8 cellular contexts compared by ENCODE assay signal in the genomic region with DNA sequence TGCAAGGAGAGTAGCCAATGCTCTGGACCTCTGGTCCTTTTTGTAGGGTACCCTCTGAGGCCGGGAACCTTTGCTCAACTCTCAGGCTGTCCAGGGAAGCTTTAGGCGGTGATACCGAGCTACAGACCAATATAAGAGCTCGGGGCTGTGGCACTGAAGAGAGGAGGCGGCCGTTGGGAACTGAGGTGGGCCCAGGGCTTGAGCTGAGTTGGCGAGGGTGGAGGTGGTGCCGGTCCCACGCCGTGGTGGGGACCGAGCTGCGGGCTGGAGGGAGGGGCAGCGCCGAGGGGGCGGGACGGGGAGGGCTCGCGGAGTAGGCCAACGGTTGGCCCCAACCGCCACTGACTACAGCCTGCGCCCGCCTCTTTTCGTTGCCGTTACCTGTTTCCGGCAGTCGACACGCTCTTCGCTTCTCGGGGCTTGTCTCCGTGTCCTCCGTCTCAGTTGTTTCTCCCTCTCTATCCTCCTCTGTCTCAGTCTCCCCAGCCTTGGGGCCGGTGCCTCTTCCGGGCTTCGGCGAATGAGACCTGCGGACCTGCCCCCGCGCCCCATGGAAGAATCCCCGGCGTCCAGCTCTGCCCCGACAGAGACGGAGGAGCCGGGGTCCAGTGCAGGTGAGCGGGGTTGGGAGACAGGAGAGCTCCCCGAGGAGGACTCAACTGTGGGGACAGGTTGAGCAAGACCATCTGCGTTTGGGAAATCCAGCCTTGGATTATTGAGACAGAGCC. TPM values are rescaled to one million over a fixed set of nuclear protein-coding genes. Genes with fewer than 3 reads are reported as not detected.
DNase-seq lines count a peak whose midpoint lies in the region; ATAC-seq and TF ChIP-seq lines count a peak whose summit lies in the region.

A gene with protein sequence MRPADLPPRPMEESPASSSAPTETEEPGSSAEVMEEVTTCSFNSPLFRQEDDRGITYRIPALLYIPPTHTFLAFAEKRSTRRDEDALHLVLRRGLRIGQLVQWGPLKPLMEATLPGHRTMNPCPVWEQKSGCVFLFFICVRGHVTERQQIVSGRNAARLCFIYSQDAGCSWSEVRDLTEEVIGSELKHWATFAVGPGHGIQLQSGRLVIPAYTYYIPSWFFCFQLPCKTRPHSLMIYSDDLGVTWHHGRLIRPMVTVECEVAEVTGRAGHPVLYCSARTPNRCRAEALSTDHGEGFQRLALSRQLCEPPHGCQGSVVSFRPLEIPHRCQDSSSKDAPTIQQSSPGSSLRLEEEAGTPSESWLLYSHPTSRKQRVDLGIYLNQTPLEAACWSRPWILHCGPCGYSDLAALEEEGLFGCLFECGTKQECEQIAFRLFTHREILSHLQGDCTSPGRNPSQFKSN (plus strand): TSS at position 393 of the 728 bp plus-strand sequence. CDS start 128 bp downstream, at position 521.

- intact Hi-C loops in heart right ventricle (cut with DNase I) (no loop called here), posterior vena cava (cut with DNase I) (no loop called here), upper lobe of right lung (cut with DNase I) (no loop called here)

- WGBS in heart right ventricle, 2 donors, result 0 to 1% methylated on average over 46 of the region's 46 CpGs

- H3K27ac ChIP-seq in heart right ventricle, result peak within 1 kb of the TSS in 9 of 10 donors; percentile 28 to 89 (median 73)
- peak within 1 kb of the TSS; percentile 78 for H3K27ac ChIP-seq in upper lobe of right lung

- H3K4me1 ChIP-seq in heart right ventricle (peaks cover 0 to 35% (median 17%) of the 10 kb centered on the region in 9 donors), upper lobe of right lung (peaks cover 6% of the 10 kb centered on the region)

- H3K9me3 ChIP-seq in heart right ventricle (no peaks in the 10 kb centered on the region), upper lobe of right lung (no peaks in the 10 kb centered on the region)

- H3K27me3 ChIP-seq in heart right ventricle, result no peaks in the 10 kb centered on the region
- no peaks in the 10 kb centered on the region for H3K27me3 ChIP-seq in upper lobe of right lung

- H3K4me3 ChIP-seq in GM12865 (ENCODE audit: low read depth, low read length), result peak within 1 kb of the TSS; percentile 93
- H3K4me3 ChIP-seq in heart right ventricle, result peak within 1 kb of the TSS; percentile 63 to 89 (median 72)
- peak within 1 kb of the TSS; percentile 92 for H3K4me3 ChIP-seq in upper lobe of right lung

- TF ChIP-seq CTCF in GM12865 (IDR thresholded peaks at IDR 0.05; ENCODE audit: insufficient read depth, low read depth, low read length, missing control alignments) (no peak), heart right ventricle (IDR thresholded peaks at IDR 0.05) (no peak), upper lobe of right lung (IDR thresholded peaks at IDR 0.05) (no peak)

- DNase-seq in GM12865 (ENCODE audit: low read depth) (peak; percentile 93), NCI-H128 (lab: John Stamatoyannopoulos, UW; ENCODE audit: unreplicated experiment) (peak; percentile 71), SW480 (ENCODE audit: low spot score) (peak; percentile 92), heart right ventricle (peak; percentile 76 to 80), posterior vena cava (ENCODE audit: low spot score) (peak; percentile 93), upper lobe of right lung (peak; percentile 90)
- peak; percentile 71 for DNase-seq in activated naive CD8-positive, alpha-beta T cell treated with anti-CD3 and anti-CD28 coated beads, Interleukin-2, amount 50 U/mL, for 16 hours (ENCODE audit: low read depth, low spot score)

- H3K36me3 ChIP-seq in heart right ventricle (peaks cover 0 to 3% (median 0%) of the 10 kb centered on the region in 9 donors), upper lobe of right lung (no peaks in the 10 kb centered on the region)

- ATAC-seq in HG02678 (IDR thresholded peaks at IDR 0.05; ENCODE audit: unreplicated experiment), result peak; percentile 91
- ATAC-seq in heart right ventricle, result peak; percentile 92 to 97 (median 96)
- ATAC-seq in upper lobe of right lung, result peak; percentile 98

RNA-seq across cellular contexts. Expression of the gene that starts here (rescaled TPM):
- total RNA-seq in heart right ventricle (10 to 100 TPM in 4 of 10 donors, 1 to 10 TPM in 6; 3.4 to 16.1 (median 9.9) TPM), posterior vena cava (1 to 10 TPM; 6.3 to 6.8 TPM), upper lobe of right lung (9.6 TPM)
- 1 to 10 TPM; 2.6 to 6.3 TPM for polyA plus RNA-seq in heart right ventricle

Comparison
In these comparisons a context has a peak if more than half of its experiments do, and no peak if none do; other contexts are left out.
1. Peak in every context shown above with its lines: DNase-seq, ATAC-seq, H3K4me3 ChIP-seq and H3K27ac ChIP-seq.